Comparison of ENCODE assay signal across 8 cellular contexts in genomic region chr12:57521475-57522018, GRCh38. TPM values are rescaled to one million over a fixed set of nuclear protein-coding genes. Genes with fewer than 3 reads are reported as not detected.
A peak's percentile ranks its signal among the peaks of the same experiment; 100 is the strongest.
DNase-seq lines count a peak whose midpoint lies in the region; ATAC-seq and TF ChIP-seq lines count a peak whose summit lies in the region.

No MANE protein-coding gene starts in this region.

- intact Hi-C loops in dorsolateral prefrontal cortex (cut with DNase I) (loop anchor here (2.0 to 5.0 kb wide), 2 partner anchors 25 to 34 kb away; partner anchors contain the start of genes DCTN2 (in 2 of the 2) and MARS1 (in 1 of the 2)), transverse colon (cut with DNase I; ENCODE audit: low total_unique reads) (no loop called here)

- H3K27me3 ChIP-seq in dorsolateral prefrontal cortex: no peaks in the 10 kb centered on the region
- H3K27me3 ChIP-seq in transverse colon: no peaks in the 10 kb centered on the region

- H3K9me3 ChIP-seq in T-helper 17 cell (ENCODE audit: control insufficient read depth, low read length, poor library complexity, severe bottlenecking): no peaks in the 10 kb centered on the region
- no peaks in the 10 kb centered on the region for H3K9me3 ChIP-seq in transverse colon

- peak overlapping the region; percentile 98 for H3K27ac Mint-ChIP-seq in T-helper 17 cell
- H3K27ac Mint-ChIP-seq in mesothelial cell of epicardium: peak overlapping the region; percentile 99

- ATAC-seq in T-helper 17 cell (no peak), GM21360 (IDR thresholded peaks at IDR 0.05; ENCODE audit: unreplicated experiment) (no peak)

- peak overlapping the region; percentile 92 to 100 (median 100) for H3K27ac ChIP-seq in dorsolateral prefrontal cortex
- H3K27ac ChIP-seq in transverse colon: peak overlapping the region; percentile 97 to 100 (median 98)

- TF ChIP-seq POLR2A in transverse colon (IDR thresholded peaks at IDR 0.05): no peak

- peak; percentile 75 for DNase-seq in activated effector memory CD4-positive, alpha-beta T cell treated with anti-CD3 and anti-CD28 coated beads, Interleukin-2, amount 50 U/mL, for 16 hours
- DNase-seq in activated effector memory CD4-positive, alpha-beta T cell treated with Interleukin-2 at 50 U/mL for 16 hours: no peak
- DNase-seq in T-helper 17 cell: peak in 1 of 3 donors; percentile 26
- DNase-seq in dorsolateral prefrontal cortex: peak in 4 of 10 donors; percentile 24 to 51 (median 33)
- DNase-seq in mesothelial cell of epicardium (ENCODE audit: low spot score in 2 of 2, unreplicated experiment in 2 of 2): peak in 1 of 2 experiments; percentile 53
- peak; percentile 58 for DNase-seq in transverse colon
- no peak for DNase-seq in GM20000 (ENCODE audit: low spot score)

- H3K4me3 ChIP-seq in dorsolateral prefrontal cortex (peak overlapping the region in 58 of 59 donors; percentile 35 to 100 (median 94)), transverse colon (peak overlapping the region in 2 of 4 donors; percentile 76 to 81)

- H3K4me3 Mint-ChIP-seq in T-helper 17 cell (peak overlapping the region; percentile 97), mesothelial cell of epicardium (peak overlapping the region; percentile 96)

- peaks cover 0 to 22% (median 4%) of the 10 kb centered on the region in 4 donors for H3K36me3 ChIP-seq in transverse colon

- no peak for TF ChIP-seq EP300 in transverse colon (IDR thresholded peaks at IDR 0.05; ENCODE audit: low read depth)

- H3K27me3 Mint-ChIP-seq in T-helper 17 cell (no peaks in the 10 kb centered on the region), mesothelial cell of epicardium (ENCODE audit: low read depth) (no peaks in the 10 kb centered on the region)

- no peaks in the 10 kb centered on the region for H3K9me3 Mint-ChIP-seq in mesothelial cell of epicardium

- peaks cover 42 to 71% (median 58%) of the 10 kb centered on the region in 4 donors for H3K4me1 ChIP-seq in transverse colon

- WGBS in transverse colon (ENCODE audit: low coverage in 1 of 2), 2 donors: 30 to 39% methylated on average over 8 to 20 of the region's 20 CpGs

- TF ChIP-seq CTCF in dorsolateral prefrontal cortex (IDR thresholded peaks at IDR 0.05 in 54 of 56, conservative IDR thresholded peaks at IDR 0.05 in 2 of 56; ENCODE audit: low read depth in 1 of 56, partially characterized antibody in 56 of 56) (no peak), mesothelial cell of epicardium (IDR thresholded peaks at IDR 0.05; ENCODE audit: unreplicated experiment) (no peak), transverse colon (IDR thresholded peaks at IDR 0.05) (no peak), GM20000 (IDR thresholded peaks at IDR 0.05; ENCODE audit: extremely low read depth, missing control alignments) (no peak)

- in situ Hi-C loops in transverse colon (cut with MboI; ENCODE audit: low pct_ligation_motif_present in 1 of 4, low pct_unique_long_range_greater_than_20kb in 1 of 4, low sequenced_read_pairs in 3 of 4): no loop called here

- peaks cover 6% of the 10 kb centered on the region for H3K36me3 Mint-ChIP-seq in T-helper 17 cell (ENCODE audit: low read depth)
- H3K36me3 Mint-ChIP-seq in mesothelial cell of epicardium: peaks cover 10% of the 10 kb centered on the region

- peaks cover 55% of the 10 kb centered on the region for H3K4me1 Mint-ChIP-seq in T-helper 17 cell
- H3K4me1 Mint-ChIP-seq in mesothelial cell of epicardium: peaks cover 50% of the 10 kb centered on the region

RNA-seq across cellular contexts. Expression of gene MBD6, which starts 1.1 kb away (rescaled TPM):
- total RNA-seq in T-helper 17 cell (10 to 100 TPM; 82.4 to 93.5 TPM), dorsolateral prefrontal cortex (10 to 100 TPM; 24.9 to 78.4 (median 47.8) TPM), mesothelial cell of epicardium (113 to 121 TPM (median 118 TPM) in 3 replicates), transverse colon (100 to 1,000 TPM in 1 of 4 donors, 10 to 100 TPM in 3; 36.6 to 155 (median 51.0) TPM)

RNA-seq across cellular contexts. Expression of gene DDIT3, which starts 1.2 kb away (rescaled TPM):
- total RNA-seq in T-helper 17 cell (100 to 1,000 TPM; 115 to 145 TPM), dorsolateral prefrontal cortex (100 to 1,000 TPM in 1 of 120 experiments, 10 to 100 TPM in 119; 17.0 to 102 (median 32.4) TPM), mesothelial cell of epicardium (15.6 to 18.6 TPM (median 17.2 TPM) in 3 replicates), transverse colon (100 to 1,000 TPM in 2 of 4 donors, 10 to 100 TPM in 2; 27.6 to 338 (median 67.6) TPM)

RNA-seq across cellular contexts. Expression of gene DCTN2, which starts 25.4 kb away (rescaled TPM):
- 10 to 100 TPM; 63.9 to 78.8 TPM for total RNA-seq in T-helper 17 cell
- total RNA-seq in dorsolateral prefrontal cortex: 100 to 1,000 TPM; 106 to 224 (median 181) TPM
- 102 to 103 TPM (median 102 TPM) in 3 replicates for total RNA-seq in mesothelial cell of epicardium
- total RNA-seq in transverse colon: 100 to 1,000 TPM; 154 to 344 (median 175) TPM

RNA-seq across cellular contexts. Expression of gene KIF5A, which starts 28.3 kb away (rescaled TPM):
- total RNA-seq in T-helper 17 cell: under 1 TPM; 0.35 to 0.63 TPM
- 1,000 to 10,000 TPM in 27 of 120 experiments, 100 to 1,000 TPM in 93; 272 to 2,157 (median 860) TPM for total RNA-seq in dorsolateral prefrontal cortex
- total RNA-seq in mesothelial cell of epicardium: 0.40 to 0.69 TPM (median 0.59 TPM) in 3 replicates
- total RNA-seq in transverse colon: 1 to 10 TPM; 1.3 to 6.2 (median 1.6) TPM

RNA-seq across cellular contexts. Expression of gene MARS1, which starts 33.7 kb away (rescaled TPM):
- 100 to 1,000 TPM; 175 to 180 TPM for total RNA-seq in T-helper 17 cell
- total RNA-seq in dorsolateral prefrontal cortex: 100 to 1,000 TPM; 134 to 299 (median 183) TPM
- 163 to 192 TPM (median 177 TPM) in 3 replicates for total RNA-seq in mesothelial cell of epicardium
- total RNA-seq in transverse colon: 100 to 1,000 TPM in 2 of 4 donors, 10 to 100 TPM in 2; 39.0 to 184 (median 103) TPM

Comparison
In these comparisons a context has a peak if more than half of its experiments do, and no peak if none do; other contexts are left out.
1. DNase-seq: peak in activated effector memory CD4-positive, alpha-beta T cell treated with anti-CD3 and anti-CD28 coated beads, Interleukin-2, amount 50 U/mL, for 16 hours (single experiment) and transverse colon (single experiment); none in activated effector memory CD4-positive, alpha-beta T cell treated with Interleukin-2 at 50 U/mL for 16 hours (single experiment) and GM20000 (single experiment).